Comparison of ENCODE assay signal across 32 cellular contexts in genomic region chr10:132837905-132838304, GRCh38. TPM values are rescaled to one million over a fixed set of nuclear protein-coding genes. Genes with fewer than 3 reads are reported as not detected.
DNase-seq lines count a peak whose midpoint lies in the region; ATAC-seq and TF ChIP-seq lines count a peak whose summit lies in the region.
"Had no signal": no experiment of that assay in that cellular context is flagged by ENCODE, and none has a peak within 500 bp of the region (broad histone marks: within the 10 kb centered on the region; RNA-seq: fewer than 3 reads in every experiment).

No MANE protein-coding gene starts in this region.

- no peak overlapping the region for H4K91ac ChIP-seq in IMR-90 (ENCODE audit: insufficient read depth, low read depth, low read length)

- peaks cover 3% of the 10 kb centered on the region; the same call in 1 of the 2 replicates for H3K9me1 ChIP-seq in IMR-90 (ENCODE audit: insufficient read depth, low read length)

- in situ Hi-C loops in IMR-90 (cut with MboI; ENCODE audit: low sequenced_read_pairs), result no loop called here

- H3K56ac ChIP-seq in IMR-90 (ENCODE audit: extremely low read depth, insufficient read depth, low read length), result no peak overlapping the region

- peaks cover 23% of the 10 kb centered on the region for H3K27me3 Mint-ChIP-seq in progenitor cell of endocrine pancreas

- H3K4me3 Mint-ChIP-seq in progenitor cell of endocrine pancreas (ENCODE audit: low read depth), result no peak overlapping the region
- H3K4me3 Mint-ChIP-seq: activated CD4-positive, alpha-beta T cell treated with anti-CD3 and anti-CD28 coated beads for 36 hours; activated naive CD8-positive, alpha-beta T cell treated with anti-CD3 and anti-CD28 coated beads for 36 hours; central memory CD8-positive, alpha-beta T cell; mesothelial cell of epicardium had no signal

- no peak overlapping the region for H2BK5ac ChIP-seq in IMR-90 (ENCODE audit: low read depth, low read length, poor library complexity, severe bottlenecking)

- peaks cover 0 to 51% (median 32%) of the 10 kb centered on the region in 10 experiments; a peak in 13 of 20 replicates for H3K4me1 ChIP-seq in BLaER1 treated with 17β-estradiol and CSF1 and Interleukin-3, amounts not matched to agents 10 nM and 100 nM
- H3K4me1 ChIP-seq in IMR-90 (ENCODE audit: control insufficient read depth, insufficient read depth, low read length), result no peaks in the 10 kb centered on the region
- no peaks in the 10 kb centered on the region for H3K4me1 ChIP-seq in A673 (ENCODE audit: insufficient read depth, low read length, poor library complexity, severe bottlenecking)
- H3K4me1 ChIP-seq: left lung had no signal

- TF ChIP-seq CTCF in IMR-90 (conservative IDR thresholded peaks at IDR 0.05; ENCODE audit: low read depth, low read length), result no peak
- no peak for TF ChIP-seq CTCF in progenitor cell of endocrine pancreas (IDR thresholded peaks at IDR 0.05; ENCODE audit: unreplicated experiment)
- TF ChIP-seq CTCF in A673 (conservative IDR thresholded peaks at IDR 0.05; ENCODE audit: low read depth, low read length), result no peak

- ATAC-seq in IMR-90 (ENCODE audit: low read depth), result no peak
- no peak for ATAC-seq in GM21528 (IDR thresholded peaks at IDR 0.05; ENCODE audit: low FRiP score, unreplicated experiment)
- no peak for ATAC-seq in HG02840 (IDR thresholded peaks at IDR 0.05; ENCODE audit: low FRiP score, unreplicated experiment)
- ATAC-seq: activated CD4-positive, alpha-beta T cell treated with anti-CD3 and anti-CD28 coated beads for 36 hours had no signal

- no peaks in the 10 kb centered on the region for H3K79me1 ChIP-seq in IMR-90 (ENCODE audit: low read depth in 1 of 2, low read length in 2 of 2)

- peaks cover 0 to 3% (median 0%) of the 10 kb centered on the region in 11 experiments; a peak in 2 of 22 replicates for H4K20me1 ChIP-seq in BLaER1 treated with 17β-estradiol and CSF1 and Interleukin-3, amounts not matched to agents 10 nM and 100 nM
- H4K20me1 ChIP-seq in IMR-90 (ENCODE audit: insufficient read depth, low read length), result no peaks in the 10 kb centered on the region

- H2AK9ac ChIP-seq in IMR-90 (replicated peaks; ENCODE audit: low read depth, low read length, poor library complexity), result no peak overlapping the region

- intact Hi-C loops in IMR-90 (cut with micrococcal nuclease), result loop anchor here (2.0 kb wide), 1 partner anchor 183 kb away; no protein-coding TSS in a partner anchor
- intact Hi-C loops in A673 (cut with micrococcal nuclease; ENCODE audit: unreplicated experiment), result loop anchor here (10.0 kb wide), 2 partner anchors 183 to 287 kb away; no protein-coding TSS in a partner anchor

- no peak overlapping the region for H3K4me3 ChIP-seq in BLaER1 treated with 17β-estradiol and CSF1 and Interleukin-3, amounts not matched to agents 10 nM and 100 nM
- H3K4me3 ChIP-seq in IMR-90 (ENCODE audit: insufficient read depth, low read depth, low read length), result no peak overlapping the region
- H3K4me3 ChIP-seq in A673 (ENCODE audit: low read depth, low read length, poor library complexity, severe bottlenecking), result no peak overlapping the region
- H3K4me3 ChIP-seq: left lung had no signal

- H4K8ac ChIP-seq in IMR-90 (ENCODE audit: low read depth in 2 of 2, low read length in 2 of 2), result no peak overlapping the region

- CTCF ChIA-PET in IMR-90 (lab: Yijun Ruan, JAX), result no interaction called here
- CTCF ChIA-PET in A673 (lab: Charles Lee), result no interaction called here

- no peak overlapping the region for H3K23ac ChIP-seq in IMR-90 (ENCODE audit: low read depth, low read length)

- WGBS in IMR-90 (ENCODE audit: extremely low coverage in 2 of 2, insufficient read length in 1 of 2), 2 experiments, result 93% methylated on average over 12 of the region's 21 CpGs; no CpG with 5 or more reads in 1 of the 2 experiments

- no TSS peak for BruUV-seq in IMR-90 (replicated peaks; lab: Mats Ljungman, UMichigan)
- BruUV-seq in A673 (replicated peaks; lab: Mats Ljungman, UMichigan), result no TSS peak

- peaks cover 0 to 20% (median 0%) of the 10 kb centered on the region in 11 experiments; a peak in 4 of 22 replicates for H3K27me3 ChIP-seq in BLaER1 treated with 17β-estradiol and CSF1 and Interleukin-3, amounts not matched to agents 10 nM and 100 nM
- H3K27me3 ChIP-seq in IMR-90 (ENCODE audit: control insufficient read depth, insufficient read depth, low read length) (peaks cover 8% of the 10 kb centered on the region), A673 (replicated peaks; ENCODE audit: insufficient read depth, low read depth, low read length, poor library complexity) (peaks cover 35% of the 10 kb centered on the region)

- H3K36me3 ChIP-seq in BLaER1 treated with 17β-estradiol and CSF1 and Interleukin-3, amounts not matched to agents 10 nM and 100 nM, result no peaks in the 10 kb centered on the region
- H3K36me3 ChIP-seq in IMR-90 (ENCODE audit: control insufficient read depth, insufficient read depth, low read length) (no peaks in the 10 kb centered on the region), A673 (ENCODE audit: insufficient read depth, low read length, poor library complexity, severe bottlenecking) (no peaks in the 10 kb centered on the region)
- H3K36me3 ChIP-seq: left lung had no signal

- no peak overlapping the region for H2AK5ac ChIP-seq in IMR-90 (ENCODE audit: low read depth, low read length)

- H2BK20ac ChIP-seq in IMR-90 (ENCODE audit: low read depth, low read length), result no peak overlapping the region

- H3K4me1 Mint-ChIP-seq in progenitor cell of endocrine pancreas (ENCODE audit: low read depth), result peaks cover 10% of the 10 kb centered on the region
- H3K4me1 Mint-ChIP-seq: activated CD4-positive, alpha-beta T cell treated with anti-CD3 and anti-CD28 coated beads for 36 hours; central memory CD8-positive, alpha-beta T cell; mesothelial cell of epicardium had no signal

- H2BK120ac ChIP-seq in IMR-90 (ENCODE audit: low read depth, low read length), result no peak overlapping the region

- no peak overlapping the region for H3K27ac ChIP-seq in BLaER1 treated with 17β-estradiol and CSF1 and Interleukin-3, amounts not matched to agents 10 nM and 100 nM
- H3K27ac ChIP-seq in IMR-90 (ENCODE audit: insufficient read depth, low read length), result no peak overlapping the region
- no peak overlapping the region for H3K27ac ChIP-seq in A673 (ENCODE audit: low read depth, low read length, poor library complexity, severe bottlenecking)
- H3K27ac ChIP-seq: left lung had no signal

- H3K9me3 Mint-ChIP-seq in progenitor cell of endocrine pancreas (ENCODE audit: low read depth), result peaks cover 8% of the 10 kb centered on the region

- no peak overlapping the region for H3K9ac ChIP-seq in BLaER1 treated with 17β-estradiol and CSF1 and Interleukin-3, amounts not matched to agents 10 nM and 100 nM
- H3K9ac ChIP-seq in IMR-90 (ENCODE audit: low read depth, low read length), result no peak overlapping the region

- H3K4ac ChIP-seq in IMR-90 (ENCODE audit: low read depth, low read length), result no peak overlapping the region

- no peak for TF ChIP-seq RAD21 in IMR-90 (IDR thresholded peaks at IDR 0.05; ENCODE audit: low read length)

- H3K9me3 ChIP-seq in BLaER1 treated with 17β-estradiol and CSF1 and Interleukin-3, amounts not matched to agents 10 nM and 100 nM (replicated peaks in 1 of 11), result peaks cover 15 to 19% (median 18%) of the 10 kb centered on the region in 11 experiments
- peaks cover 17% of the 10 kb centered on the region for H3K9me3 ChIP-seq in IMR-90 (ENCODE audit: control insufficient read depth, insufficient read depth, low read length)
- H3K9me3 ChIP-seq in A673 (ENCODE audit: low read depth, low read length, poor library complexity, severe bottlenecking), result peaks cover 9% of the 10 kb centered on the region

- no peak for TF ChIP-seq POLR2A in IMR-90 (IDR thresholded peaks at IDR 0.05; ENCODE audit: low read depth, low read length)

- DNase-seq in IMR-90 (no peak), iPS-NIHi11 (ENCODE audit: low spot score) (peak; percentile 47), progenitor cell of endocrine pancreas (ENCODE audit: low spot score, unreplicated experiment) (peak; percentile 8), A673 (ENCODE audit: low spot score) (no peak), GM19240 (ENCODE audit: insufficient read length, low spot score) (no peak)
- DNase-seq: activated CD4-positive, alpha-beta T cell treated with anti-CD3 and anti-CD28 coated beads for 36 hours; activated effector memory CD4-positive, alpha-beta T cell treated with anti-CD3 and anti-CD28 coated beads, Interleukin-2, amount 50 U/mL, for 16 hours; activated naive CD8-positive, alpha-beta T cell treated with anti-CD3 and anti-CD28 coated beads for 36 hours; activated T-cell treated with anti-CD3 and anti-CD28 coated beads, Interleukin-2, amount 50 U/mL, for 1 hour; C1 segment of cervical spinal cord; GOT3; hypothalamus; KG1; left lung; naive B cell; NCI-H1417; NCI-H345; NCI-H82; occipital lobe; T-helper 2 cell had no signal

- dilution Hi-C loops in IMR-90 (cut with HindIII; ENCODE audit: low sequenced_read_pairs, unreplicated experiment), result no loop called here

- no peak overlapping the region for H3K18ac ChIP-seq in IMR-90 (ENCODE audit: low read depth, low read length)

- H3K36me3 Mint-ChIP-seq in progenitor cell of endocrine pancreas (ENCODE audit: insufficient read depth), result peaks cover 3% of the 10 kb centered on the region
- H3K36me3 Mint-ChIP-seq: activated naive CD8-positive, alpha-beta T cell treated with anti-CD3 and anti-CD28 coated beads for 36 hours; mesothelial cell of epicardium had no signal

- no peak overlapping the region for H3K27ac Mint-ChIP-seq in progenitor cell of endocrine pancreas
- H3K27ac Mint-ChIP-seq: activated CD4-positive, alpha-beta T cell treated with anti-CD3 and anti-CD28 coated beads for 36 hours; activated naive CD8-positive, alpha-beta T cell treated with anti-CD3 and anti-CD28 coated beads for 36 hours; mesothelial cell of epicardium had no signal

- peak overlapping the region in 7 of 11 experiments; percentile 35 to 66 (median 46); a peak in 7 of 22 replicates for H3K4me2 ChIP-seq in BLaER1 treated with 17β-estradiol and CSF1 and Interleukin-3, amounts not matched to agents 10 nM and 100 nM
- H3K4me2 ChIP-seq in IMR-90 (ENCODE audit: low read depth, low read length), result no peak overlapping the region

- H3K14ac ChIP-seq in IMR-90 (replicated peaks; ENCODE audit: low read depth, low read length), result no peak overlapping the region

- POLR2A ChIA-PET in IMR-90 (lab: Charles Lee; ENCODE audit: unreplicated experiment) (no interaction called here), A673 (lab: Charles Lee; ENCODE audit: low non-redundant PET) (no interaction called here)

- H2BK15ac ChIP-seq in IMR-90 (ENCODE audit: low read depth, low read length), result no peak overlapping the region

- no peak overlapping the region for H4K5ac ChIP-seq in IMR-90 (ENCODE audit: low read depth, low read length)

- H2AFZ ChIP-seq in IMR-90 (replicated peaks; ENCODE audit: low read length, poor library complexity), result peak overlapping the region; percentile 43

TF ChIP-seq in IMR-90, 13 proteins besides CTCF, POLR2A, EP300 and RAD21 (continues in another document):
- TF ChIP-seq RCOR1 (IDR thresholded peaks at IDR 0.05; ENCODE audit: insufficient replicate concordance, low read length), result no peak
- TF ChIP-seq CEBPB (IDR thresholded peaks at IDR 0.05; ENCODE audit: low read depth, low read length), result no peak

RNA-seq across cellular contexts. Expression of gene NKX6-2, which starts 52.0 kb away (rescaled TPM):
- not detected in 2 replicates for total RNA-seq in IMR-90 (2012; rRNA removed)
- polyA plus RNA-seq in IMR-90 (2012; rRNA removed), result not detected in 2 replicates
- not detected in 2 replicates for polyA plus RNA-seq in IMR-90 (2012; cell fraction: cytosol; rRNA removed)
- not detected in 2 replicates for polyA plus RNA-seq in IMR-90 (2012; cell fraction: nucleus; rRNA removed; ENCODE audit: low replicate concordance)
- total RNA-seq in progenitor cell of endocrine pancreas, result 28.3 and 43.9 TPM in 2 replicates
- total RNA-seq in A673 (2021), result not detected in 2 replicates
- total RNA-seq: activated CD4-positive, alpha-beta T cell treated with anti-CD3 and anti-CD28 coated beads for 36 hours; activated CD8-positive, alpha-beta memory T cell treated with anti-CD3 and anti-CD28 coated beads for 36 hours; activated naive CD8-positive, alpha-beta T cell treated with anti-CD3 and anti-CD28 coated beads for 36 hours; astrocyte; dermis microvascular lymphatic vessel endothelial cell; endothelial cell of umbilical vein; fibroblast of lung; HT1080; left lung; mesothelial cell of epicardium; occipital lobe; ureter had no signal
- polyA plus RNA-seq: endothelial cell of umbilical vein, fibroblast of lung had no signal

Comparison
In these comparisons a context has a peak if more than half of its experiments do, and no peak if none do; other contexts are left out.
1. DNase-seq: peak in iPS-NIHi11 (single experiment) and progenitor cell of endocrine pancreas (single experiment); none in IMR-90 (single experiment), A673 (single experiment) and GM19240 (single experiment).
2. RNA of gene NKX6-2, which starts 52.0 kb away (total RNA-seq): 28.3 to 43.9 TPM in progenitor cell of endocrine pancreas; not detected in IMR-90 and not detected in A673; every median in the first group is over 10 times any median in the second.